Comparison of ENCODE assay signal across 8 cellular contexts in the genomic region with DNA sequence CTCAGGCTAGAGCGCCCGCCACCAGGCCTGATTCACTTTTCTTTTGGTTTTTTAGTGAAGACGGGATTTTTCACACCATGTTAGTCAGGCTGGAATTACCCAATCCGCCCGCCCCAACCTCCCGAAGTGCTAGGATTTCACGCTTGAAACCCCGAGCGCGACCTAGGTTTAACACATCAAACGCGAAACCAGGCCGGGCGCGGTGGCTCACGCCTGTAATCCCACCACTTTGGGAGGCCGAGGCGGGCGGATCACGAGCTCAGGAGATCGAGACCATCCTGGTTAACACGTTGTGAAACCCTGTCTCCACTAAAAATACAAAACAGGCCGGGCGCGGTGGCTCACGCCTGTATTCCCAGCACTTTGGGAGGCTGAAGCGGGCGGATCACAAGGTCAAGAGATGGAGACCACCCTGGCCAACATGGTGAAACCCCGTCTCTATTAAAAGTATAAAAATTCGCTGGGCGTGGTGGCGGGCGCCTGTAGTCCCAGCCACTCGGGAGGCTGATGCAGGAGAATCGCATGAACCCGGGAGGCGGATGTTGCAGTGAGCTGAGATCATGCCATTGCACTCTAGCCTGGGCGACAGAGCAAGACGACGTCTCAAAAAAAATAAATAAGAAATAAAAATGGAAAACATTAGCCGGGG. TPM values are rescaled to one million over a fixed set of nuclear protein-coding genes. Genes with fewer than 3 reads are reported as not detected.
DNase-seq lines count a peak whose midpoint lies in the region; ATAC-seq and TF ChIP-seq lines count a peak whose summit lies in the region.
"Not testable (repeated sequence)": the region's sequence is repeated elsewhere in the genome, so short reads cannot be mapped to it uniquely, and the experiment has no call there.

No MANE protein-coding gene starts in this region.

- CTCF ChIA-PET in CD8-positive, alpha-beta T cell (lab: Charles Lee): interaction anchor here (0.8 to 2.4 kb wide), 5 partner anchors 10 to 193 kb away, joined by 3 to 10 read pairs (median 3); no protein-coding TSS in a partner anchor

- peaks cover 28% of the 10 kb centered on the region for H3K4me1 Mint-ChIP-seq in CD8-positive, alpha-beta T cell (ENCODE audit: low read depth)
- H3K4me1 Mint-ChIP-seq in neural crest cell: peaks cover 27% of the 10 kb centered on the region

- H3K36me3 ChIP-seq in CD8-positive, alpha-beta T cell (ENCODE audit: insufficient read depth, low read length): not testable (repeated sequence)

- not testable (repeated sequence) for H3K27ac Mint-ChIP-seq in CD8-positive, alpha-beta T cell; neural crest cell (ENCODE audit: unreplicated experiment)

- not testable (repeated sequence) for H3K27me3 ChIP-seq in CD8-positive, alpha-beta T cell (ENCODE audit: insufficient read depth, low read length)

- H3K4me1 ChIP-seq in CD8-positive, alpha-beta T cell (ENCODE audit: insufficient read depth, low read length): peaks cover 32% of the 10 kb centered on the region

- TF ChIP-seq CTCF in CD8-positive, alpha-beta T cell (IDR thresholded peaks at IDR 0.05); WI38 (IDR thresholded peaks at IDR 0.05; ENCODE audit: low read depth, low read length); neural crest cell (conservative IDR thresholded peaks at IDR 0.05): not testable (repeated sequence)

- H3K9me3 Mint-ChIP-seq in CD8-positive, alpha-beta T cell; neural crest cell: not testable (repeated sequence)

- not testable (repeated sequence) for H3K27me3 Mint-ChIP-seq in CD8-positive, alpha-beta T cell (ENCODE audit: low read depth); neural crest cell (ENCODE audit: low read depth)

- peak; percentile 22 for ATAC-seq in CD8-positive, alpha-beta T cell
- ATAC-seq in HG02642 (IDR thresholded peaks at IDR 0.05; ENCODE audit: poor library complexity, unreplicated experiment) (peak; percentile 19), Right ventricle myocardium superior (ENCODE audit: poor library complexity) (peak; percentile 14)

- not testable (repeated sequence) for H3K9me3 ChIP-seq in CD8-positive, alpha-beta T cell (ENCODE audit: low read length)

- peaks cover 21% of the 10 kb centered on the region for H3K36me3 Mint-ChIP-seq in CD8-positive, alpha-beta T cell
- H3K36me3 Mint-ChIP-seq in neural crest cell (ENCODE audit: low read depth): not testable (repeated sequence)

- POLR2A ChIA-PET in CD8-positive, alpha-beta T cell (lab: Charles Lee): interaction anchor here (0.6 to 7.7 kb wide), 45 partner anchors 8 to 1938 kb away, joined by 3 to 359 read pairs (median 7); partner anchors contain the start of genes BSCL2, C11orf98, CSKMT and EEF1G

- not testable (repeated sequence) for H3K4me3 Mint-ChIP-seq in CD8-positive, alpha-beta T cell; neural crest cell

- peak; percentile 56 to 85 (median 74) for DNase-seq in CD8-positive, alpha-beta T cell
- DNase-seq in NCI-H345 (lab: John Stamatoyannopoulos, UW) (peak; percentile 72), amniotic stem cell (lab: John Stamatoyannopoulos, UW) (peak; percentile 65), Right ventricle myocardium superior (peak; percentile 81), neural crest cell (ENCODE audit: low read depth, low spot score) (peak; percentile 63)
- DNase-seq in stimulated activated CD8-positive, alpha-beta memory T cell treated with anti-CD3 and anti-CD28 coated beads, Interleukin-4, amount 100 ng/mL, for 4 hours (ENCODE audit: low read depth in 2 of 2, low spot score in 1 of 2): peak; percentile 57 to 64

- peak overlapping the region; percentile 61 for H3K4me3 ChIP-seq in CD8-positive, alpha-beta T cell (ENCODE audit: low read depth, low read length)
- H3K4me3 ChIP-seq in WI38 (ENCODE audit: low read depth, low read length): peak overlapping the region; percentile 93

- H3K27ac ChIP-seq in CD8-positive, alpha-beta T cell (ENCODE audit: low read depth, low read length): peak overlapping the region; percentile 99

- intact Hi-C loops in CD8-positive, alpha-beta T cell (cut with DNase I, micrococcal nuclease): loop anchor here (1.0 to 5.0 kb wide), 4 partner anchors 54 to 249 kb away; partner anchors contain the start of genes BSCL2 (in 1 of the 2), GNG3 (in 1 of the 2), HNRNPUL2 (in 1 of the 2) and TMEM179B (in 1 of the 2)
- intact Hi-C loops in Right ventricle myocardium superior (cut with DNase I): not testable (repeated sequence)

RNA-seq across cellular contexts. Expression of gene WDR74, which starts 1.4 kb away (rescaled TPM):
- 100 to 1,000 TPM; 231 to 245 TPM for total RNA-seq in CD8-positive, alpha-beta T cell
- total RNA-seq in Right ventricle myocardium superior (27.0 TPM), neural crest cell (62.1 and 69.2 TPM in 2 replicates)

RNA-seq across cellular contexts. Expression of gene TEX54, which starts 8.2 kb away (rescaled TPM):
- not detected for total RNA-seq in CD8-positive, alpha-beta T cell
- not detected for total RNA-seq in Right ventricle myocardium superior
- not detected in 2 replicates for total RNA-seq in neural crest cell

RNA-seq across cellular contexts. Expression of gene STX5, which starts 9.0 kb away (rescaled TPM):
- 100 to 1,000 TPM; 113 TPM for total RNA-seq in CD8-positive, alpha-beta T cell
- total RNA-seq in Right ventricle myocardium superior (15.7 TPM), neural crest cell (24.1 and 27.2 TPM in 2 replicates)

RNA-seq across cellular contexts. Expression of gene NXF1, which starts 35.6 kb away (rescaled TPM):
- 100 to 1,000 TPM; 356 TPM for total RNA-seq in CD8-positive, alpha-beta T cell
- total RNA-seq in Right ventricle myocardium superior (40.1 TPM), neural crest cell (86.6 and 88.1 TPM in 2 replicates)

RNA-seq across cellular contexts. Expression of gene SLC3A2, which starts 39.9 kb away (rescaled TPM):
- 100 to 1,000 TPM; 212 to 245 TPM for total RNA-seq in CD8-positive, alpha-beta T cell
- total RNA-seq in Right ventricle myocardium superior (32.9 TPM), neural crest cell (181 and 185 TPM in 2 replicates)

Comparison
In these comparisons a context has a peak if more than half of its experiments do, and no peak if none do; other contexts are left out.
1. Peak in every context shown above with its lines: DNase-seq, ATAC-seq, H3K4me3 ChIP-seq and H3K27ac ChIP-seq.